1 cellular context compared by ENCODE assay signal in the genomic region with DNA sequence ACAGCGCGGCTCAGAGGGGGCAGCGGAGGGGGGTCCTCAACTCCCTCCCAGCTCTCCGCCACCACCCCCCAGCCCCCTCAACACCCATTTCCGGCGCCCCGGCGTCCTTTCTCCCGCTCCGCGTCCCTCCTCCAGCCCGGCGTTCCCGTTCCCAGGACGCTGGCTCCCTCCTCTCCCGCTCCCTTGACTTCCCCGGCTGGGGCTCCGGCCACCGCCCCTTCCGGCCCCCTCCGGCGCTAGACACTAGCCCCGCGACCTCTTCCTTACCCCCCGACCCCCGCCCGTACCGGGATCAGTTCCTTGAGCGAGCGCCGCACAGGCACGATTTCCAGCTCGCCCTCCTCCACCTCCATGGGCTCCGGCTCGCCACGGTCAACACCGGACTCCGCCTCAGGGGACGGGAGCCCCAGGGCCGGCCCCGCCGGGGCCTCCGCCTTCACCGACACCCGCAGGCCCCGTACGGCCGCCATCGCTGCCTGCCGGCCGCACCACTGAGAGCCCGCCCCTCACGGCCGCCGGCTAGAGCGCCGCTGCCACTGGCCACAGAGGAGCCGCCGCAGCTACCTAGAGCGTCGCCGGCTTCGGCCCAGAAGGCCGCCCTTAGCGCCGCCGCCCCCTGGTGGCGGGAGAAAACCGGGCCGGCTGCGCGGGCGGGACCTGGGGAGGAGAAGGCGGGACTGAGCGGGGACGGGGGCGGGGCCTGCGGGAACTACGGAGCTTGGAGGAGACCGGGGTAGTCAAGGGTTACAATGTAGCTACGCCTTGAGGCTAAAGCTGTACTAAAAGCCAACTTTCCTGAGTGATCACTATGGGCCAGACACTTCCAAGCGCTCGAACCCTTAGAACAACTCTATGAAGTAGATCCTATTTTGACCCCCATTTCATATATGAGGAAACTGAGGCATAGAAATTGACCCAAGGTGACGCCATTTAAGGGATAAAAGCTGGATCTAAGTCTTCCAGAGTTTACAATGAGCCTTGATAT.
TF ChIP-seq lines count a peak whose summit lies in the region.

A gene with protein sequence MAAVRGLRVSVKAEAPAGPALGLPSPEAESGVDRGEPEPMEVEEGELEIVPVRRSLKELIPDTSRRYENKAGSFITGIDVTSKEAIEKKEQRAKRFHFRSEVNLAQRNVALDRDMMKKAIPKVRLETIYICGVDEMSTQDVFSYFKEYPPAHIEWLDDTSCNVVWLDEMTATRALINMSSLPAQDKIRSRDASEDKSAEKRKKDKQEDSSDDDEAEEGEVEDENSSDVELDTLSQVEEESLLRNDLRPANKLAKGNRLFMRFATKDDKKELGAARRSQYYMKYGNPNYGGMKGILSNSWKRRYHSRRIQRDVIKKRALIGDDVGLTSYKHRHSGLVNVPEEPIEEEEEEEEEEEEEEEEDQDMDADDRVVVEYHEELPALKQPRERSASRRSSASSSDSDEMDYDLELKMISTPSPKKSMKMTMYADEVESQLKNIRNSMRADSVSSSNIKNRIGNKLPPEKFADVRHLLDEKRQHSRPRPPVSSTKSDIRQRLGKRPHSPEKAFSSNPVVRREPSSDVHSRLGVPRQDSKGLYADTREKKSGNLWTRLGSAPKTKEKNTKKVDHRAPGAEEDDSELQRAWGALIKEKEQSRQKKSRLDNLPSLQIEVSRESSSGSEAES (minus strand): TSS at position 493 of the 985 bp plus-strand sequence. CDS start 23 bp downstream, at position 470.

TF ChIP-seq in K562, 482 proteins besides CTCF, POLR2A, EP300 and RAD21 (continued from another document and continues in another):
- TF ChIP-seq CTBP1 (IDR thresholded peaks at IDR 0.05; ENCODE audit: borderline replicate concordance) (peak; percentile 81), ZNF699 (CRISPR knock-in tag; IDR thresholded peaks at IDR 0.05; ENCODE audit: insufficient replicate concordance) (no peak), FIP1L1 (IDR thresholded peaks at IDR 0.05; ENCODE audit: low read depth, low read length, poor library complexity, severe bottlenecking) (peak; percentile 62), SETDB1 (IDR thresholded peaks at IDR 0.05; ENCODE audit: low read length) (no peak), RFX5 (IDR thresholded peaks at IDR 0.05; ENCODE audit: low read depth, low read length) (no peak), POLR2AphosphoS5 (IDR thresholded peaks at IDR 0.05; ENCODE audit: control insufficient read depth, insufficient read depth, low read depth, low read length) (peak; percentile 71), SRSF3 (IDR thresholded peaks at IDR 0.05; ENCODE audit: insufficient read depth, low read length) (no peak), BHLHE40 (IDR thresholded peaks at IDR 0.05; ENCODE audit: low read length) (0 out of 2 replicates have a peak, but pooled peaks have one; percentile 18), RFX1 (IDR thresholded peaks at IDR 0.05) (peak; percentile 69), ZC3H8 (IDR thresholded peaks at IDR 0.05) (no peak), NR2C2 (CRISPR knock-in tag; IDR thresholded peaks at IDR 0.05) (no peak), NR2C2 (tag; IDR thresholded peaks at IDR 0.05) (peak; percentile 85), KLF16 (IDR thresholded peaks at IDR 0.05) (0 out of 2 replicates have a peak, but pooled peaks have one; percentile 15), NFIX (CRISPR knock-in tag; IDR thresholded peaks at IDR 0.05; ENCODE audit: low read depth) (no peak), ILF3 (IDR thresholded peaks at IDR 0.05; ENCODE audit: borderline replicate concordance) (0 out of 2 replicates have a peak, but pooled peaks have one; percentile 54), RB1 (IDR thresholded peaks at IDR 0.05; ENCODE audit: low read depth) (peak; percentile 98), CXXC5 (CRISPR knock-in tag; IDR thresholded peaks at IDR 0.05) (peak; percentile 82), CBX2 (IDR thresholded peaks at IDR 0.05; ENCODE audit: insufficient read depth, low read length, poor library complexity, severe bottlenecking) (no peak), HDAC2 (IDR thresholded peaks at IDR 0.05) (no peak), COPS2 (conservative IDR thresholded peaks at IDR 0.05) (no peak), ZNF143 (CRISPR knock-in tag; IDR thresholded peaks at IDR 0.05) (no peak), KAT7 (CRISPR knock-in tag; IDR thresholded peaks at IDR 0.05; ENCODE audit: borderline replicate concordance) (peak; percentile 45; the same call in 1 of the 2 replicates), GATAD2B (IDR thresholded peaks at IDR 0.05; ENCODE audit: borderline replicate concordance) (peak; percentile 62; the same call in 1 of the 2 replicates), POLR2G (IDR thresholded peaks at IDR 0.05; ENCODE audit: low read depth, low read length) (peak; percentile 99), CEBPB (tag; IDR thresholded peaks at IDR 0.05) (no peak), TAF9B (IDR thresholded peaks at IDR 0.05; ENCODE audit: partially characterized antibody) (peak; percentile 59), GTF2F1 (IDR thresholded peaks at IDR 0.05; ENCODE audit: low read depth, low read length) (peak; percentile 72; the same call in 1 of the 2 replicates), YY1 (IDR thresholded peaks at IDR 0.05; ENCODE audit: borderline replicate concordance in 1 of 3, control insufficient read depth in 1 of 3, extremely low read depth in 1 of 3, insufficient read depth in 3 of 3, insufficient read length in 1 of 3, insufficient replicate concordance in 2 of 3, low read depth in 1 of 3, low read length in 2 of 3) (peak; percentile 74 to 95 (median 92)), TEAD4 (IDR thresholded peaks at IDR 0.05; ENCODE audit: low read length) (no peak), TEAD4 (CRISPR knock-in tag; IDR thresholded peaks at IDR 0.05; ENCODE audit: borderline replicate concordance) (no peak), SLC30A9 (CRISPR knock-in tag; IDR thresholded peaks at IDR 0.05) (no peak), SRSF1 (IDR thresholded peaks at IDR 0.05; ENCODE audit: low read depth, low read length) (no peak)
- TF ChIP-seq, protein P1, sequence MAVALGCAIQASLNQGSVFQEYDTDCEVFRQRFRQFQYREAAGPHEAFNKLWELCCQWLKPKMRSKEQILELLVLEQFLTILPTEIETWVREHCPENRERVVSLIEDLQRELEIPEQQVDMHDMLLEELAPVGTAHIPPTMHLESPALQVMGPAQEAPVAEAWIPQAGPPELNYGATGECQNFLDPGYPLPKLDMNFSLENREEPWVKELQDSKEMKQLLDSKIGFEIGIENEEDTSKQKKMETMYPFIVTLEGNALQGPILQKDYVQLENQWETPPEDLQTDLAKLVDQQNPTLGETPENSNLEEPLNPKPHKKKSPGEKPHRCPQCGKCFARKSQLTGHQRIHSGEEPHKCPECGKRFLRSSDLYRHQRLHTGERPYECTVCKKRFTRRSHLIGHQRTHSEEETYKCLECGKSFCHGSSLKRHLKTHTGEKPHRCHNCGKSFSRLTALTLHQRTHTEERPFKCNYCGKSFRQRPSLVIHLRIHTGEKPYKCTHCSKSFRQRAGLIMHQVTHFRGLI (CRISPR knock-in tag; IDR thresholded peaks at IDR 0.05), result no peak
- TF ChIP-seq, protein P2, sequence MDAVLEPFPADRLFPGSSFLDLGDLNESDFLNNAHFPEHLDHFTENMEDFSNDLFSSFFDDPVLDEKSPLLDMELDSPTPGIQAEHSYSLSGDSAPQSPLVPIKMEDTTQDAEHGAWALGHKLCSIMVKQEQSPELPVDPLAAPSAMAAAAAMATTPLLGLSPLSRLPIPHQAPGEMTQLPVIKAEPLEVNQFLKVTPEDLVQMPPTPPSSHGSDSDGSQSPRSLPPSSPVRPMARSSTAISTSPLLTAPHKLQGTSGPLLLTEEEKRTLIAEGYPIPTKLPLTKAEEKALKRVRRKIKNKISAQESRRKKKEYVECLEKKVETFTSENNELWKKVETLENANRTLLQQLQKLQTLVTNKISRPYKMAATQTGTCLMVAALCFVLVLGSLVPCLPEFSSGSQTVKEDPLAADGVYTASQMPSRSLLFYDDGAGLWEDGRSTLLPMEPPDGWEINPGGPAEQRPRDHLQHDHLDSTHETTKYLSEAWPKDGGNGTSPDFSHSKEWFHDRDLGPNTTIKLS (IDR thresholded peaks at IDR 0.05; ENCODE audit: borderline replicate concordance, low read depth), result peak; percentile 89; the same call in 1 of the 2 replicates
- TF ChIP-seq, protein P3, sequence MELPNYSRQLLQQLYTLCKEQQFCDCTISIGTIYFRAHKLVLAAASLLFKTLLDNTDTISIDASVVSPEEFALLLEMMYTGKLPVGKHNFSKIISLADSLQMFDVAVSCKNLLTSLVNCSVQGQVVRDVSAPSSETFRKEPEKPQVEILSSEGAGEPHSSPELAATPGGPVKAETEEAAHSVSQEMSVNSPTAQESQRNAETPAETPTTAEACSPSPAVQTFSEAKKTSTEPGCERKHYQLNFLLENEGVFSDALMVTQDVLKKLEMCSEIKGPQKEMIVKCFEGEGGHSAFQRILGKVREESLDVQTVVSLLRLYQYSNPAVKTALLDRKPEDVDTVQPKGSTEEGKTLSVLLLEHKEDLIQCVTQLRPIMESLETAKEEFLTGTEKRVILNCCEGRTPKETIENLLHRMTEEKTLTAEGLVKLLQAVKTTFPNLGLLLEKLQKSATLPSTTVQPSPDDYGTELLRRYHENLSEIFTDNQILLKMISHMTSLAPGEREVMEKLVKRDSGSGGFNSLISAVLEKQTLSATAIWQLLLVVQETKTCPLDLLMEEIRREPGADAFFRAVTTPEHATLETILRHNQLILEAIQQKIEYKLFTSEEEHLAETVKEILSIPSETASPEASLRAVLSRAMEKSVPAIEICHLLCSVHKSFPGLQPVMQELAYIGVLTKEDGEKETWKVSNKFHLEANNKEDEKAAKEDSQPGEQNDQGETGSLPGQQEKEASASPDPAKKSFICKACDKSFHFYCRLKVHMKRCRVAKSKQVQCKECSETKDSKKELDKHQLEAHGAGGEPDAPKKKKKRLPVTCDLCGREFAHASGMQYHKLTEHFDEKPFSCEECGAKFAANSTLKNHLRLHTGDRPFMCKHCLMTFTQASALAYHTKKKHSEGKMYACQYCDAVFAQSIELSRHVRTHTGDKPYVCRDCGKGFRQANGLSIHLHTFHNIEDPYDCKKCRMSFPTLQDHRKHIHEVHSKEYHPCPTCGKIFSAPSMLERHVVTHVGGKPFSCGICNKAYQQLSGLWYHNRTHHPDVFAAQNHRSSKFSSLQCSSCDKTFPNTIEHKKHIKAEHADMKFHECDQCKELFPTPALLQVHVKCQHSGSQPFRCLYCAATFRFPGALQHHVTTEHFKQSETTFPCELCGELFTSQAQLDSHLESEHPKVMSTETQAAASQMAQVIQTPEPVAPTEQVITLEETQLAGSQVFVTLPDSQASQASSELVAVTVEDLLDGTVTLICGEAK (IDR thresholded peaks at IDR 0.05), result peak; percentile 34; the same call in 1 of the 2 replicates
- TF ChIP-seq, protein P3 (CRISPR knock-in tag; IDR thresholded peaks at IDR 0.05), result no peak
- TF ChIP-seq, protein P4, sequence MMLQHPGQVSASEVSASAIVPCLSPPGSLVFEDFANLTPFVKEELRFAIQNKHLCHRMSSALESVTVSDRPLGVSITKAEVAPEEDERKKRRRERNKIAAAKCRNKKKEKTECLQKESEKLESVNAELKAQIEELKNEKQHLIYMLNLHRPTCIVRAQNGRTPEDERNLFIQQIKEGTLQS (IDR thresholded peaks at IDR 0.05), result no peak
- TF ChIP-seq, protein P4 (CRISPR knock-in tag; conservative IDR thresholded peaks at IDR 0.05), result 0 out of 2 replicates have a peak, but pooled peaks have one; percentile 37
- TF ChIP-seq, protein P5, sequence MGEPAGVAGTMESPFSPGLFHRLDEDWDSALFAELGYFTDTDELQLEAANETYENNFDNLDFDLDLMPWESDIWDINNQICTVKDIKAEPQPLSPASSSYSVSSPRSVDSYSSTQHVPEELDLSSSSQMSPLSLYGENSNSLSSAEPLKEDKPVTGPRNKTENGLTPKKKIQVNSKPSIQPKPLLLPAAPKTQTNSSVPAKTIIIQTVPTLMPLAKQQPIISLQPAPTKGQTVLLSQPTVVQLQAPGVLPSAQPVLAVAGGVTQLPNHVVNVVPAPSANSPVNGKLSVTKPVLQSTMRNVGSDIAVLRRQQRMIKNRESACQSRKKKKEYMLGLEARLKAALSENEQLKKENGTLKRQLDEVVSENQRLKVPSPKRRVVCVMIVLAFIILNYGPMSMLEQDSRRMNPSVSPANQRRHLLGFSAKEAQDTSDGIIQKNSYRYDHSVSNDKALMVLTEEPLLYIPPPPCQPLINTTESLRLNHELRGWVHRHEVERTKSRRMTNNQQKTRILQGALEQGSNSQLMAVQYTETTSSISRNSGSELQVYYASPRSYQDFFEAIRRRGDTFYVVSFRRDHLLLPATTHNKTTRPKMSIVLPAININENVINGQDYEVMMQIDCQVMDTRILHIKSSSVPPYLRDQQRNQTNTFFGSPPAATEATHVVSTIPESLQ (CRISPR knock-in tag; IDR thresholded peaks at IDR 0.05), result no peak
- TF ChIP-seq, protein P6, sequence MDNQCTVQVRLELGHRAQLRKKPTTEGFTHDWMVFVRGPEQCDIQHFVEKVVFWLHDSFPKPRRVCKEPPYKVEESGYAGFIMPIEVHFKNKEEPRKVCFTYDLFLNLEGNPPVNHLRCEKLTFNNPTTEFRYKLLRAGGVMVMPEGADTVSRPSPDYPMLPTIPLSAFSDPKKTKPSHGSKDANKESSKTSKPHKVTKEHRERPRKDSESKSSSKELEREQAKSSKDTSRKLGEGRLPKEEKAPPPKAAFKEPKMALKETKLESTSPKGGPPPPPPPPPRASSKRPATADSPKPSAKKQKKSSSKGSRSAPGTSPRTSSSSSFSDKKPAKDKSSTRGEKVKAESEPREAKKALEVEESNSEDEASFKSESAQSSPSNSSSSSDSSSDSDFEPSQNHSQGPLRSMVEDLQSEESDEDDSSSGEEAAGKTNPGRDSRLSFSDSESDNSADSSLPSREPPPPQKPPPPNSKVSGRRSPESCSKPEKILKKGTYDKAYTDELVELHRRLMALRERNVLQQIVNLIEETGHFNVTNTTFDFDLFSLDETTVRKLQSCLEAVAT (IDR thresholded peaks at IDR 0.05), result no peak
